ENCODE assay signal across 8 cellular contexts in the genomic region with DNA sequence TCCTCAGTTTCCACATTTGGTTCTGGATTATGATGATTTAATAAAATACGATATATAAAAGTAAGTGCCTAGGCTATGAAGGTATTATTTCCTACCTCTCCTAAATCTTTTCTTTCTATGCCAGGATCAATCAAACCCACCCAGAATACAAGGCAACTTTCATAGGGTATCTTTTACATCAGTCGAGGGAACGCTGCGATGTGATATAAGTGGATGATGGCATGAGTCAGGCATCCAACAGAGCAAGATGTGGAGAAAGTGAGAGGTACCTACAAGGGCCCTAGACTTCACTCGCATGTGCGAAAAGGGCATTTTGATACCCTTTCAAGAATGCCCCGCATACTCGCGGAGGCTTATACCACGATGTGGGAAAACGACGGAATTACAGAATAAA. TPM values are rescaled to one million over a fixed set of nuclear protein-coding genes. Genes with fewer than 3 reads are reported as not detected.
A peak's percentile ranks its signal among the peaks of the same experiment; 100 is the strongest.
DNase-seq lines count a peak whose midpoint lies in the region; ATAC-seq and TF ChIP-seq lines count a peak whose summit lies in the region.

No MANE protein-coding gene starts in this region.

- no peaks in the 10 kb centered on the region for H3K27me3 ChIP-seq in WERI-Rb-1 (ENCODE audit: insufficient read depth, low read depth, severe bottlenecking)
- H3K27me3 ChIP-seq in hepatocyte = peaks cover 28% of the 10 kb centered on the region

- peaks cover 71% of the 10 kb centered on the region for H3K27me3 Mint-ChIP-seq in T-helper 2 cell treated with Interferon-gamma antibody and Interleukin-4, amounts not matched to agents 5 μg/mL and 100 μg/mL, for 36 hours (ENCODE audit: low read depth)

- no peaks in the 10 kb centered on the region for H3K9me2 ChIP-seq in hepatocyte (replicated peaks; ENCODE audit: insufficient read depth)

- TF ChIP-seq CTCF in WERI-Rb-1 (IDR thresholded peaks at IDR 0.05; ENCODE audit: low read depth, low read length) (no peak), hepatocyte (IDR thresholded peaks at IDR 0.05; ENCODE audit: poor library complexity) (no peak)

- 11% methylated on average over 12 of the region's 12 CpGs for WGBS in hepatocyte (ENCODE audit: low lambda C conversion rate, missing lambda C conversion rate)

- no peaks in the 10 kb centered on the region for H3K9me3 ChIP-seq in WERI-Rb-1 (ENCODE audit: severe bottlenecking)
- H3K9me3 ChIP-seq in hepatocyte (ENCODE audit: low read depth) = no peaks in the 10 kb centered on the region

- H2AFZ ChIP-seq in hepatocyte = peak overlapping the region; percentile 97

- H3K27ac Mint-ChIP-seq in T-helper 2 cell treated with Interferon-gamma antibody and Interleukin-4, amounts not matched to agents 5 μg/mL and 100 μg/mL, for 36 hours = peak overlapping the region; percentile 53
- peak overlapping the region; percentile 46 for H3K27ac Mint-ChIP-seq in stimulated activated effector memory CD8-positive, alpha-beta T cell treated with anti-CD3 and anti-CD28 coated beads, Interleukin-12 subunit alpha, Interleukin-12 subunit beta, amount 100 ng/mL, for 72 hours

- H3K4me3 ChIP-seq in WERI-Rb-1 (ENCODE audit: low read depth, low read length) (peak overlapping the region; percentile 92), hepatocyte (peak overlapping the region; percentile 75)

- H3K4me1 Mint-ChIP-seq in T-helper 2 cell treated with Interferon-gamma antibody and Interleukin-4, amounts not matched to agents 5 μg/mL and 100 μg/mL, for 36 hours (ENCODE audit: low read depth) = peaks cover 24% of the 10 kb centered on the region
- H3K4me1 Mint-ChIP-seq in stimulated activated effector memory CD8-positive, alpha-beta T cell treated with anti-CD3 and anti-CD28 coated beads, Interleukin-12 subunit alpha, Interleukin-12 subunit beta, amount 100 ng/mL, for 72 hours = peaks cover 12% of the 10 kb centered on the region

- peak overlapping the region; percentile 86 for H3K4me3 Mint-ChIP-seq in T-helper 2 cell treated with Interferon-gamma antibody and Interleukin-4, amounts not matched to agents 5 μg/mL and 100 μg/mL, for 36 hours
- peak overlapping the region; percentile 75 for H3K4me3 Mint-ChIP-seq in stimulated activated effector memory CD8-positive, alpha-beta T cell treated with anti-CD3 and anti-CD28 coated beads, Interleukin-12 subunit alpha, Interleukin-12 subunit beta, amount 100 ng/mL, for 72 hours

- H4K20me1 ChIP-seq in hepatocyte (ENCODE audit: insufficient read depth, poor library complexity, severe bottlenecking) = no peaks in the 10 kb centered on the region

- H3K27ac ChIP-seq in WERI-Rb-1 (peak overlapping the region; percentile 98), hepatocyte (no peak overlapping the region)

- peak overlapping the region; percentile 99 for H3K4me2 ChIP-seq in hepatocyte

- H3K9me3 Mint-ChIP-seq in T-helper 2 cell treated with Interferon-gamma antibody and Interleukin-4, amounts not matched to agents 5 μg/mL and 100 μg/mL, for 36 hours = no peaks in the 10 kb centered on the region
- no peaks in the 10 kb centered on the region for H3K9me3 Mint-ChIP-seq in stimulated activated effector memory CD8-positive, alpha-beta T cell treated with anti-CD3 and anti-CD28 coated beads, Interleukin-12 subunit alpha, Interleukin-12 subunit beta, amount 100 ng/mL, for 72 hours

- H3K4me1 ChIP-seq in hepatocyte (ENCODE audit: insufficient read depth) = peaks cover 5% of the 10 kb centered on the region

- no peaks in the 10 kb centered on the region for H3K36me3 Mint-ChIP-seq in T-helper 2 cell treated with Interferon-gamma antibody and Interleukin-4, amounts not matched to agents 5 μg/mL and 100 μg/mL, for 36 hours (ENCODE audit: low read depth)
- no peaks in the 10 kb centered on the region for H3K36me3 Mint-ChIP-seq in stimulated activated effector memory CD8-positive, alpha-beta T cell treated with anti-CD3 and anti-CD28 coated beads, Interleukin-12 subunit alpha, Interleukin-12 subunit beta, amount 100 ng/mL, for 72 hours

- ATAC-seq in stimulated activated effector memory CD8-positive, alpha-beta T cell treated with anti-CD3 and anti-CD28 coated beads, Interleukin-12 subunit alpha, Interleukin-12 subunit beta, amount 100 ng/mL, for 72 hours = no peak
- ATAC-seq in HG03460 (IDR thresholded peaks at IDR 0.05; ENCODE audit: unreplicated experiment) (no peak), sciatic nerve (no peak), left colon (no peak)

- H3K79me2 ChIP-seq in hepatocyte = no peaks in the 10 kb centered on the region

- intact Hi-C loops in sciatic nerve (cut with DNase I) (no loop called here), left colon (cut with DNase I, micrococcal nuclease) (no loop called here)

- H3K36me3 ChIP-seq in WERI-Rb-1 = peaks cover 10% of the 10 kb centered on the region
- no peaks in the 10 kb centered on the region for H3K36me3 ChIP-seq in hepatocyte (replicated peaks; ENCODE audit: insufficient read depth, low read depth)

- no peak for DNase-seq in T-helper 2 cell treated with Interferon-gamma antibody and Interleukin-4, amounts not matched to agents 5 μg/mL and 100 μg/mL, for 36 hours (ENCODE audit: low spot score)
- no peak for DNase-seq in T-helper 2 cell
- no peak for DNase-seq in WERI-Rb-1
- DNase-seq in hepatocyte (ENCODE audit: low spot score) = no peak
- no peak for DNase-seq in stimulated activated effector memory CD8-positive, alpha-beta T cell treated with anti-CD3 and anti-CD28 coated beads, Interleukin-12 subunit alpha, Interleukin-12 subunit beta, amount 100 ng/mL, for 72 hours (ENCODE audit: low spot score in 2 of 2)
- DNase-seq in sciatic nerve (ENCODE audit: low spot score) = no peak
- no peak for DNase-seq in left colon

RNA-seq across cellular contexts. Expression of a gene that starts 0.7 kb away (rescaled TPM):
- total RNA-seq in hepatocyte (3.4 and 3.5 TPM in 2 replicates), sciatic nerve (15.7 TPM), left colon (10 to 100 TPM in 1 of 2 donors, 1 to 10 TPM in 1; 2.8 to 10.3 TPM)
- 1.9 and 2.3 TPM in 2 replicates for polyA plus RNA-seq in hepatocyte
